ENCODE assay signal across 1 cellular context in the genomic region with DNA sequence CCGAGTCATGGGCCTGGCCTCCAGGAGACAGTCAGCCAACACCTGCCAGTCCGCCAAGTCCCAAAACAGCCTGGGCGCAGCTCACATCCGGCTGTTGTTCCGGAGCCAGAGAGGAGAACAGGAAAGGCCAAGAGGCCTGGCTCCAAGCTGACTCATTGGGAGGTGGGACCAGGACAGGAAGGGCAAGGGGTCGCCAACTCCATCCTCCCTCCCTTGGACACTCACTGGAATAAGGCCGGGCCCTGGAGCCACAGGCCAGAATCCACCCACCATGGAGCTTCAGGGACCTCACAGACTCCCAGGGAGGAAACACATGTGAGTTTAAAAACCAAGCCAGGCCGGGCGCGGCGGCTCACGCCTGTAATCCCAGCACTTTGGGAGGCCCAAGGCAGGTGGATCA.
TF ChIP-seq lines count a peak whose summit lies in the region.

No MANE protein-coding gene starts in this region.

TF ChIP-seq in H1, 55 proteins besides CTCF, POLR2A, EP300 and RAD21 (continued from another document):
- TF ChIP-seq, protein P1, sequence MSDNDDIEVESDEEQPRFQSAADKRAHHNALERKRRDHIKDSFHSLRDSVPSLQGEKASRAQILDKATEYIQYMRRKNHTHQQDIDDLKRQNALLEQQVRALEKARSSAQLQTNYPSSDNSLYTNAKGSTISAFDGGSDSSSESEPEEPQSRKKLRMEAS (IDR thresholded peaks at IDR 0.05) = no peak
- no peak for TF ChIP-seq SIX5 (IDR thresholded peaks at IDR 0.05; ENCODE audit: low read depth, low read length)
- TF ChIP-seq, protein P2, sequence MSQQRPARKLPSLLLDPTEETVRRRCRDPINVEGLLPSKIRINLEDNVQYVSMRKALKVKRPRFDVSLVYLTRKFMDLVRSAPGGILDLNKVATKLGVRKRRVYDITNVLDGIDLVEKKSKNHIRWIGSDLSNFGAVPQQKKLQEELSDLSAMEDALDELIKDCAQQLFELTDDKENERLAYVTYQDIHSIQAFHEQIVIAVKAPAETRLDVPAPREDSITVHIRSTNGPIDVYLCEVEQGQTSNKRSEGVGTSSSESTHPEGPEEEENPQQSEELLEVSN (IDR thresholded peaks at IDR 0.05) = no peak
- no peak for TF ChIP-seq KDM4A (IDR thresholded peaks at IDR 0.05; ENCODE audit: low read depth, low read length, severe bottlenecking)
- TF ChIP-seq EGR1 (IDR thresholded peaks at IDR 0.05; ENCODE audit: borderline replicate concordance, low read depth, low read length) = no peak
- no peak for TF ChIP-seq CBX5 (IDR thresholded peaks at IDR 0.05; ENCODE audit: low read depth, low read length)
- TF ChIP-seq, protein P3, sequence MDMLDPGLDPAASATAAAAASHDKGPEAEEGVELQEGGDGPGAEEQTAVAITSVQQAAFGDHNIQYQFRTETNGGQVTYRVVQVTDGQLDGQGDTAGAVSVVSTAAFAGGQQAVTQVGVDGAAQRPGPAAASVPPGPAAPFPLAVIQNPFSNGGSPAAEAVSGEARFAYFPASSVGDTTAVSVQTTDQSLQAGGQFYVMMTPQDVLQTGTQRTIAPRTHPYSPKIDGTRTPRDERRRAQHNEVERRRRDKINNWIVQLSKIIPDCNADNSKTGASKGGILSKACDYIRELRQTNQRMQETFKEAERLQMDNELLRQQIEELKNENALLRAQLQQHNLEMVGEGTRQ (IDR thresholded peaks at IDR 0.05; ENCODE audit: low read length) = no peak
TF ChIP-seq in H1: peak in this region for 0.
